ENCODE assay signal across 20 cellular contexts in genomic region chr2:178521304-178522150, GRCh38. TPM values are rescaled to one million over a fixed set of nuclear protein-coding genes. Genes with fewer than 3 reads are reported as not detected.
A peak's percentile ranks its signal among the peaks of the same experiment; 100 is the strongest.
DNase-seq lines count a peak whose midpoint lies in the region; ATAC-seq and TF ChIP-seq lines count a peak whose summit lies in the region.
"Had no signal": no experiment of that assay in that cellular context is flagged by ENCODE, and none has a peak within 500 bp of the region (broad histone marks: within the 10 kb centered on the region; RNA-seq: fewer than 3 reads in every experiment).

No MANE protein-coding gene starts in this region.

- H3K27ac Mint-ChIP-seq in stimulated activated naive CD8-positive, alpha-beta T cell treated with anti-CD3 and anti-CD28 coated beads, Interleukin-15, Interleukin-2, amounts not matched to agents 100 ng/mL and 50 ng/mL, for 24 hours, result peak overlapping the region; percentile 42

- H3K9me3 ChIP-seq in mucosa of descending colon, result no peaks in the 10 kb centered on the region
- H3K9me3 ChIP-seq in esophagus muscularis mucosa, result no peaks in the 10 kb centered on the region
- H3K9me3 ChIP-seq: MG63, right atrium auricular region, SK-N-SH, tibial nerve had no signal

- TF ChIP-seq CTCF in mucosa of descending colon (IDR thresholded peaks at IDR 0.05), result no peak
- no peak for TF ChIP-seq CTCF in esophagus muscularis mucosa (IDR thresholded peaks at IDR 0.05)

- no peak overlapping the region for H3K4me3 ChIP-seq in mucosa of descending colon
- H3K4me3 ChIP-seq in esophagus muscularis mucosa, result no peak overlapping the region
- H3K4me3 ChIP-seq: lung, MG63, right atrium auricular region, tibial nerve had no signal

- H3K27ac ChIP-seq in esophagus muscularis mucosa (replicated peaks in 1 of 4), result no peak overlapping the region
- H3K27ac ChIP-seq: tibial nerve had no signal

- peaks cover 7% of the 10 kb centered on the region for H3K4me1 ChIP-seq in mucosa of descending colon (ENCODE audit: low read depth)
- H3K4me1 ChIP-seq in esophagus muscularis mucosa, result peaks cover 0 to 13% (median 10%) of the 10 kb centered on the region in 4 donors

- H3K9me3 Mint-ChIP-seq in activated T-cell treated with anti-CD3 and anti-CD28 coated beads, Interleukin-2, amount 50 U/mL, for 4 hours, result peaks cover 8% of the 10 kb centered on the region
- peaks cover 10% of the 10 kb centered on the region for H3K9me3 Mint-ChIP-seq in stimulated activated naive CD8-positive, alpha-beta T cell treated with anti-CD3 and anti-CD28 coated beads, Interleukin-15, Interleukin-2, amounts not matched to agents 100 ng/mL and 50 ng/mL, for 24 hours

- H3K4me3 Mint-ChIP-seq in activated T-cell treated with anti-CD3 and anti-CD28 coated beads, Interleukin-2, amount 50 U/mL, for 4 hours, result peak overlapping the region; percentile 8
- no peak overlapping the region for H3K4me3 Mint-ChIP-seq in stimulated activated naive CD8-positive, alpha-beta T cell treated with anti-CD3 and anti-CD28 coated beads, Interleukin-15, Interleukin-2, amounts not matched to agents 100 ng/mL and 50 ng/mL, for 24 hours

- intact Hi-C loops in mucosa of descending colon (cut with DNase I, micrococcal nuclease) (no loop called here), esophagus muscularis mucosa (cut with DNase I) (loop anchor here (10.0 kb wide), 1 partner anchor 77 kb away; no protein-coding TSS in a partner anchor)

- H3K36me3 ChIP-seq in mucosa of descending colon (ENCODE audit: low read depth) (no peaks in the 10 kb centered on the region), esophagus muscularis mucosa (peaks cover 12 to 31% (median 21%) of the 10 kb centered on the region in 4 donors)
- H3K36me3 ChIP-seq: MG63 had no signal

- TF ChIP-seq EP300 in esophagus muscularis mucosa (IDR thresholded peaks at IDR 0.05), result no peak

- peaks cover 31% of the 10 kb centered on the region for H3K4me1 Mint-ChIP-seq in activated T-cell treated with anti-CD3 and anti-CD28 coated beads, Interleukin-2, amount 50 U/mL, for 4 hours (ENCODE audit: low read depth)
- peaks cover 42% of the 10 kb centered on the region for H3K4me1 Mint-ChIP-seq in stimulated activated naive CD8-positive, alpha-beta T cell treated with anti-CD3 and anti-CD28 coated beads, Interleukin-15, Interleukin-2, amounts not matched to agents 100 ng/mL and 50 ng/mL, for 24 hours (ENCODE audit: low read depth)

- H3K27me3 Mint-ChIP-seq in activated T-cell treated with anti-CD3 and anti-CD28 coated beads, Interleukin-2, amount 50 U/mL, for 4 hours (ENCODE audit: low read depth), result no peaks in the 10 kb centered on the region
- H3K27me3 Mint-ChIP-seq in stimulated activated naive CD8-positive, alpha-beta T cell treated with anti-CD3 and anti-CD28 coated beads, Interleukin-15, Interleukin-2, amounts not matched to agents 100 ng/mL and 50 ng/mL, for 24 hours, result no peaks in the 10 kb centered on the region

- peaks cover 17% of the 10 kb centered on the region for H3K36me3 Mint-ChIP-seq in activated T-cell treated with anti-CD3 and anti-CD28 coated beads, Interleukin-2, amount 50 U/mL, for 4 hours (ENCODE audit: insufficient read depth)
- H3K36me3 Mint-ChIP-seq in stimulated activated naive CD8-positive, alpha-beta T cell treated with anti-CD3 and anti-CD28 coated beads, Interleukin-15, Interleukin-2, amounts not matched to agents 100 ng/mL and 50 ng/mL, for 24 hours (ENCODE audit: low read depth), result peaks cover 47% of the 10 kb centered on the region

- 89% methylated on average over 11 of the region's 11 CpGs for WGBS in esophagus muscularis mucosa

- peak; percentile 52 for DNase-seq in stimulated activated CD4-positive, alpha-beta T cell treated with anti-CD3 and anti-CD28 coated beads, Interleukin-15, amount 100 ng/mL, for 24 hours
- DNase-seq in stimulated activated CD4-positive, alpha-beta T cell treated with anti-CD3 and anti-CD28 coated beads, Interleukin-12 subunit alpha, Interleukin-12 subunit beta, amount 100 ng/mL, for 4 hours, result no peak
- no peak for DNase-seq in activated T-cell treated with anti-CD3 and anti-CD28 coated beads, Interleukin-2, amount 50 U/mL, for 4 hours
- DNase-seq in mucosa of descending colon (no peak), GM03348 (ENCODE audit: low spot score) (no peak), esophagus muscularis mucosa (ENCODE audit: extremely low spot score) (no peak)
- DNase-seq: amniotic stem cell; cerebellar nuclear complex; effector memory CD4-positive, alpha-beta T cell; GF-D8; head of caudate nucleus; MG63; NCI-H146; occipital lobe had no signal

- peak; percentile 64 to 76 for ATAC-seq in activated T-cell treated with anti-CD3 and anti-CD28 coated beads, Interleukin-2, amount 50 U/mL, for 4 hours
- peak; percentile 12 for ATAC-seq in mucosa of descending colon
- ATAC-seq in HG03280 (IDR thresholded peaks at IDR 0.05; ENCODE audit: unreplicated experiment), result no peak

- H3K27me3 ChIP-seq in esophagus muscularis mucosa, result no peaks in the 10 kb centered on the region
- H3K27me3 ChIP-seq: MG63, right atrium auricular region, tibial nerve had no signal

- TF ChIP-seq POLR2A in esophagus muscularis mucosa (IDR thresholded peaks at IDR 0.05; ENCODE audit: low read depth), result no peak

RNA-seq across cellular contexts. Expression of gene PLEKHA3, which starts 41.3 kb away (rescaled TPM):
- total RNA-seq in activated T-cell treated with anti-CD3 and anti-CD28 coated beads, Interleukin-2, amount 50 U/mL, for 4 hours, result 10 to 100 TPM; 24.8 to 28.1 (median 26.6) TPM
- total RNA-seq in mucosa of descending colon (10 to 100 TPM; 24.1 to 47.6 (median 26.3) TPM), esophagus muscularis mucosa (10 to 100 TPM; 20.8 to 30.0 (median 26.5) TPM)

RNA-seq across cellular contexts. Expression of gene FKBP7, which starts 43.1 kb away (rescaled TPM):
- total RNA-seq in activated T-cell treated with anti-CD3 and anti-CD28 coated beads, Interleukin-2, amount 50 U/mL, for 4 hours, result 1 to 10 TPM; 2.0 to 2.9 (median 2.5) TPM
- total RNA-seq in mucosa of descending colon, result 1 to 10 TPM; 2.1 to 8.7 (median 7.3) TPM
- 10 to 100 TPM; 13.3 to 15.0 (median 14.7) TPM for total RNA-seq in esophagus muscularis mucosa
